Comparison of ENCODE assay signal across 8 cellular contexts in genomic region chrX:101051153-101051548, GRCh38. TPM values are rescaled to one million over a fixed set of nuclear protein-coding genes. Genes with fewer than 3 reads are reported as not detected.
DNase-seq lines count a peak whose midpoint lies in the region; ATAC-seq and TF ChIP-seq lines count a peak whose summit lies in the region.

No MANE protein-coding gene starts in this region.

- H3K9ac ChIP-seq in ES-I3 (ENCODE audit: low read depth, low read length): peak overlapping the region; percentile 82

- H3K27ac ChIP-seq in left lung (peak overlapping the region; percentile 81 to 93), upper lobe of left lung (peak overlapping the region; percentile 86 to 90 (median 90))

- peak overlapping the region; percentile 33 to 61 for H3K4me3 ChIP-seq in left lung
- H3K4me3 ChIP-seq in upper lobe of left lung: peak overlapping the region; percentile 41 to 69 (median 58)

- WGBS in upper lobe of left lung, 2 donors: 23 to 25% methylated on average over 5 of the region's 5 CpGs

- intact Hi-C loops in activated T-helper 2 cell treated with anti-CD3 and anti-CD28 coated beads, Interferon-gamma antibody, Interleukin-2, Interleukin-4, amounts not matched to agents 10 μg/mL and 5 μg/mL and 100 μg/mL, durations not matched to agents 14 hours and 24 hours and 36 hours (cut with micrococcal nuclease): loop anchor here (5.0 to 10.0 kb wide), 3 partner anchors 126 to 229 kb away; partner anchors contain the start of genes CSTF2 and XKRX
- intact Hi-C loops in left lung (cut with DNase I): no loop called here

- ATAC-seq in HG02588 (IDR thresholded peaks at IDR 0.05; ENCODE audit: unreplicated experiment) (peak; percentile 5), left lung (peak; percentile 2), upper lobe of left lung (ENCODE audit: low FRiP score in 2 of 2) (peak in 1 of 2 donors; percentile 6), HG02840 (IDR thresholded peaks at IDR 0.05; ENCODE audit: low FRiP score, unreplicated experiment) (no peak), omental fat pad (ENCODE audit: low FRiP score) (no peak)

- H3K27me3 ChIP-seq in left lung (no peaks in the 10 kb centered on the region), upper lobe of left lung (no peaks in the 10 kb centered on the region)

- peak overlapping the region; percentile 86 for H3K4me3 Mint-ChIP-seq in activated T-helper 2 cell treated with anti-CD3 and anti-CD28 coated beads, Interferon-gamma antibody, Interleukin-2, Interleukin-4, amounts not matched to agents 10 μg/mL and 5 μg/mL and 100 μg/mL, durations not matched to agents 14 hours and 24 hours and 36 hours (ENCODE audit: low read depth)

- H3K9me3 ChIP-seq in ES-I3 (ENCODE audit: control insufficient read depth, insufficient read depth, low read length): no peaks in the 10 kb centered on the region
- H3K9me3 ChIP-seq in left lung: no peaks in the 10 kb centered on the region
- H3K9me3 ChIP-seq in upper lobe of left lung: no peaks in the 10 kb centered on the region

- H3K4me1 Mint-ChIP-seq in activated T-helper 2 cell treated with anti-CD3 and anti-CD28 coated beads, Interferon-gamma antibody, Interleukin-2, Interleukin-4, amounts not matched to agents 10 μg/mL and 5 μg/mL and 100 μg/mL, durations not matched to agents 14 hours and 24 hours and 36 hours (ENCODE audit: low read depth): peaks cover 14% of the 10 kb centered on the region

- no peaks in the 10 kb centered on the region; the same call in 1 of the 2 replicates for H3K4me1 ChIP-seq in ES-I3 (ENCODE audit: insufficient read depth, low read length)
- H3K4me1 ChIP-seq in left lung: no peaks in the 10 kb centered on the region
- H3K4me1 ChIP-seq in upper lobe of left lung: peaks cover 0 to 4% (median 0%) of the 10 kb centered on the region in 4 donors

- H3K9me3 Mint-ChIP-seq in activated T-helper 2 cell treated with anti-CD3 and anti-CD28 coated beads, Interferon-gamma antibody, Interleukin-2, Interleukin-4, amounts not matched to agents 10 μg/mL and 5 μg/mL and 100 μg/mL, durations not matched to agents 14 hours and 24 hours and 36 hours: no peaks in the 10 kb centered on the region

- H3K27ac Mint-ChIP-seq in activated T-helper 2 cell treated with anti-CD3 and anti-CD28 coated beads, Interferon-gamma antibody, Interleukin-2, Interleukin-4, amounts not matched to agents 10 μg/mL and 5 μg/mL and 100 μg/mL, durations not matched to agents 14 hours and 24 hours and 36 hours: peak overlapping the region; percentile 96

- H3K27me3 Mint-ChIP-seq in activated T-helper 2 cell treated with anti-CD3 and anti-CD28 coated beads, Interferon-gamma antibody, Interleukin-2, Interleukin-4, amounts not matched to agents 10 μg/mL and 5 μg/mL and 100 μg/mL, durations not matched to agents 14 hours and 24 hours and 36 hours (ENCODE audit: low read depth): no peaks in the 10 kb centered on the region

- no peak for TF ChIP-seq CTCF in left lung (IDR thresholded peaks at IDR 0.05)
- TF ChIP-seq CTCF in upper lobe of left lung (IDR thresholded peaks at IDR 0.05): no peak
- TF ChIP-seq CTCF in omental fat pad (IDR thresholded peaks at IDR 0.05): no peak

- H3K36me3 Mint-ChIP-seq in activated T-helper 2 cell treated with anti-CD3 and anti-CD28 coated beads, Interferon-gamma antibody, Interleukin-2, Interleukin-4, amounts not matched to agents 10 μg/mL and 5 μg/mL and 100 μg/mL, durations not matched to agents 14 hours and 24 hours and 36 hours (ENCODE audit: low read depth): peaks cover 16% of the 10 kb centered on the region

- H3K36me3 ChIP-seq in ES-I3 (ENCODE audit: insufficient read depth, low read length) (no peaks in the 10 kb centered on the region), left lung (no peaks in the 10 kb centered on the region), upper lobe of left lung (no peaks in the 10 kb centered on the region)

- TF ChIP-seq EP300 in upper lobe of left lung (IDR thresholded peaks at IDR 0.05): no peak

- no peak for DNase-seq in activated T-helper 2 cell treated with anti-CD3 and anti-CD28 coated beads, Interferon-gamma antibody, Interleukin-2, Interleukin-4, amounts not matched to agents 10 μg/mL and 5 μg/mL and 100 μg/mL, durations not matched to agents 14 hours and 24 hours and 36 hours (ENCODE audit: low spot score)
- no peak for DNase-seq in left lung
- DNase-seq in upper lobe of left lung: no peak
- DNase-seq in omental fat pad (ENCODE audit: low spot score): no peak
- no peak for DNase-seq in cerebellum (ENCODE audit: low spot score)

- TF ChIP-seq POLR2A in upper lobe of left lung (IDR thresholded peaks at IDR 0.05): no peak

RNA-seq across cellular contexts. Expression of gene TRMT2B, which starts 0.8 kb away (rescaled TPM):
- total RNA-seq in activated T-helper 2 cell treated with anti-CD3 and anti-CD28 coated beads, Interferon-gamma antibody, Interleukin-2, Interleukin-4, amounts not matched to agents 10 μg/mL and 5 μg/mL and 100 μg/mL, durations not matched to agents 14 hours and 24 hours and 36 hours: 21.5 and 24.4 TPM in 2 replicates
- total RNA-seq in left lung (10 to 100 TPM; 12.5 to 19.5 TPM), upper lobe of left lung (10 to 100 TPM; 11.4 to 32.5 (median 19.9) TPM), omental fat pad (10 to 100 TPM in 3 of 4 donors, 1 to 10 TPM in 1; 6.8 to 25.7 (median 11.6) TPM), cerebellum (10.9 TPM)

RNA-seq across cellular contexts. Expression of gene TMEM35A, which starts 27.5 kb away (rescaled TPM):
- not detected in 2 replicates for total RNA-seq in activated T-helper 2 cell treated with anti-CD3 and anti-CD28 coated beads, Interferon-gamma antibody, Interleukin-2, Interleukin-4, amounts not matched to agents 10 μg/mL and 5 μg/mL and 100 μg/mL, durations not matched to agents 14 hours and 24 hours and 36 hours
- total RNA-seq in left lung (1 to 10 TPM; 1.2 to 1.6 TPM), upper lobe of left lung (1 to 10 TPM in 2 of 6 donors, under 1 TPM in 2, not detected in 2; 0.46 to 1.3 (median 1.0) TPM), omental fat pad (1 to 10 TPM in 1 of 4 donors, under 1 TPM in 2, not detected in 1; 0.19 to 1.6 (median 0.36) TPM), cerebellum (37.2 TPM)

RNA-seq across cellular contexts. Expression of gene CENPI, which starts 46.9 kb away (rescaled TPM):
- 20.7 and 20.9 TPM in 2 replicates for total RNA-seq in activated T-helper 2 cell treated with anti-CD3 and anti-CD28 coated beads, Interferon-gamma antibody, Interleukin-2, Interleukin-4, amounts not matched to agents 10 μg/mL and 5 μg/mL and 100 μg/mL, durations not matched to agents 14 hours and 24 hours and 36 hours
- total RNA-seq in left lung: 1 to 10 TPM; 3.5 to 5.2 TPM
- 1 to 10 TPM in 2 of 6 donors, under 1 TPM in 4; 0.67 to 4.2 (median 0.98) TPM for total RNA-seq in upper lobe of left lung
- total RNA-seq in omental fat pad: 1 to 10 TPM in 3 of 4 donors, under 1 TPM in 1; 0.65 to 2.4 (median 1.4) TPM
- 14.4 TPM for total RNA-seq in cerebellum

Comparison
In these comparisons a context has a peak if more than half of its experiments do, and no peak if none do; other contexts are left out.
1. ATAC-seq: peak in HG02588 (single experiment) and left lung (single experiment); none in HG02840 (single experiment) and omental fat pad (single experiment).
2. RNA of gene TMEM35A, which starts 27.5 kb away (total RNA-seq): 37.2 TPM in cerebellum (single experiment); 1.2 to 1.6 TPM in left lung, 0.46 to 1.3 TPM in upper lobe of left lung, 0.19 to 1.6 TPM in omental fat pad and not detected in activated T-helper 2 cell treated with anti-CD3 and anti-CD28 coated beads, Interferon-gamma antibody, Interleukin-2, Interleukin-4, amounts not matched to agents 10 μg/mL and 5 μg/mL and 100 μg/mL, durations not matched to agents 14 hours and 24 hours and 36 hours; every median in the first group is over 10 times any median in the second.